In genomic region chr9:5978523-5978922, GRCh38 we compare ENCODE assay signal across 27 cellular contexts.
"Had no signal": no experiment of that assay in that cellular context is flagged by ENCODE, and none has a peak within 500 bp of the region (broad histone marks: within the 10 kb centered on the region; RNA-seq: fewer than 3 reads in every experiment).

No MANE protein-coding gene starts in this region.

- H3K9me3 ChIP-seq: ascending aorta, Peyer's patch had no signal

- DNase-seq: activated CD4-positive, alpha-beta T cell treated with anti-CD3 and anti-CD28 coated beads for 1 hour; activated CD4-positive, alpha-beta T cell treated with anti-CD3 and anti-CD28 coated beads, Interleukin-2, amount 10 ng/mL, durations not matched to agents 24 days and 14 days; activated CD4-positive, alpha-beta T cell treated with anti-CD3 and anti-CD28 coated beads, Interleukin-2, amount 50 U/mL, for 48 hours; activated effector memory CD4-positive, alpha-beta T cell treated with Interleukin-2 at 50 U/mL for 16 hours; activated naive CD4-positive, alpha-beta T cell; activated naive CD8-positive, alpha-beta T cell treated with anti-CD3 and anti-CD28 coated beads, Interleukin-2, amount 50 U/mL, for 24 hours; activated T-cell treated with anti-CD3 and anti-CD28 coated beads for 4 hours; amniotic stem cell; KBM-7; MV-4-11; NCI-H1092 treated with DMSO at 0.1 percent for 48 hours; NCI-H1417 treated with DMSO at 0.1 percent for 48 hours; NCI-H1694; NCI-H2029 treated with DMSO at 0.1 percent for 48 hours; NCI-H345; NCI-H510A; NCI-H526 treated with DMSO at 0.1 percent for 48 hours; NCI-H82; Peyer's patch; SHP77; T-helper 17 cell; T-helper 9 cell had no signal

- H3K9me3 Mint-ChIP-seq: activated CD4-positive, alpha-beta T cell treated with anti-CD3 and anti-CD28 coated beads, Interleukin-2, amount 10 ng/mL, durations not matched to agents 24 days and 14 days; activated naive CD4-positive, alpha-beta T cell treated with anti-CD3 and anti-CD28 coated beads, Interleukin-2, amount 50 U/mL, for 72 hours; activated naive CD8-positive, alpha-beta T cell treated with anti-CD3 and anti-CD28 coated beads, Interleukin-2, amount 50 U/mL, for 24 hours; central memory CD8-positive, alpha-beta T cell had no signal

- H3K4me1 ChIP-seq: Peyer's patch had no signal

- H3K4me1 Mint-ChIP-seq: WTC11 had no signal

- ATAC-seq: activated naive CD4-positive, alpha-beta T cell treated with anti-CD3 and anti-CD28 coated beads, Interleukin-2, amount 50 U/mL, for 72 hours; activated naive CD8-positive, alpha-beta T cell treated with anti-CD3 and anti-CD28 coated beads, Interleukin-2, amount 50 U/mL, for 24 hours; T-helper 17 cell; WTC11 had no signal

- H3K4me3 Mint-ChIP-seq: activated CD4-positive, alpha-beta T cell treated with anti-CD3 and anti-CD28 coated beads, Interleukin-2, amount 10 ng/mL, durations not matched to agents 24 days and 14 days; activated naive CD8-positive, alpha-beta T cell treated with anti-CD3 and anti-CD28 coated beads, Interleukin-2, amount 50 U/mL, for 24 hours; brain; central memory CD8-positive, alpha-beta T cell; T-helper 17 cell; WTC11 had no signal

- H3K4me3 ChIP-seq: ascending aorta, Peyer's patch had no signal

- H3K27me3 Mint-ChIP-seq: activated CD4-positive, alpha-beta T cell treated with anti-CD3 and anti-CD28 coated beads, Interleukin-2, amount 10 ng/mL, durations not matched to agents 24 days and 14 days; activated naive CD8-positive, alpha-beta T cell treated with anti-CD3 and anti-CD28 coated beads, Interleukin-2, amount 50 U/mL, for 24 hours; brain; central memory CD8-positive, alpha-beta T cell; T-helper 17 cell had no signal

- H3K27ac Mint-ChIP-seq: activated CD4-positive, alpha-beta T cell treated with anti-CD3 and anti-CD28 coated beads, Interleukin-2, amount 10 ng/mL, durations not matched to agents 24 days and 14 days; activated naive CD4-positive, alpha-beta T cell treated with anti-CD3 and anti-CD28 coated beads, Interleukin-2, amount 50 U/mL, for 72 hours; activated naive CD8-positive, alpha-beta T cell treated with anti-CD3 and anti-CD28 coated beads, Interleukin-2, amount 50 U/mL, for 24 hours; T-helper 17 cell; WTC11 had no signal

- H3K27ac ChIP-seq: Peyer's patch had no signal
